Comparison of ENCODE assay signal across 31 cellular contexts in genomic region chr13:98374750-98375149, GRCh38.
"Had no signal": no experiment of that assay in that cellular context is flagged by ENCODE, and none has a peak within 500 bp of the region (broad histone marks: within the 10 kb centered on the region; RNA-seq: fewer than 3 reads in every experiment).

No MANE protein-coding gene starts in this region.

- FAIRE-seq: endometrium, kidney, urothelium cell line had no signal

- H2AFZ ChIP-seq: hepatocyte had no signal

- H3K4me2 ChIP-seq: hepatocyte had no signal

- H3K27ac Mint-ChIP-seq: naive thymus-derived CD4-positive, alpha-beta T cell; stimulated activated memory B cell treated with anti-CD40 and anti-IgM and Interleukin-4, amounts not matched to agents 10 μg/mL and 1 μg/mL and 100 μg/mL, for 72 hours had no signal

- H3K36me3 Mint-ChIP-seq: stimulated activated memory B cell treated with anti-CD40 and anti-IgM and Interleukin-4, amounts not matched to agents 10 μg/mL and 1 μg/mL and 100 μg/mL, for 72 hours had no signal

- H3K9me3 ChIP-seq: ovary, testis, upper lobe of left lung had no signal

- DNase-seq: dermis blood vessel endothelial cell; effector memory CD4-positive, alpha-beta T cell; foreskin keratinocyte; heart left ventricle; kidney; left cardiac atrium; left lung; mesenchymal stem cell; midbrain; naive thymus-derived CD4-positive, alpha-beta T cell; occipital lobe; ovary; posterior cingulate gyrus; psoas muscle; right cardiac atrium; spleen; stimulated activated CD4-positive, alpha-beta T cell treated with anti-CD3 and anti-CD28 coated beads, Interleukin-4, amount 100 ng/mL, for 4 hours; stimulated activated naive CD8-positive, alpha-beta T cell treated with anti-CD3 and anti-CD28 coated beads, Interleukin-15, Interleukin-2, amounts not matched to agents 100 U/mL and 50 U/mL, for 24 hours; substantia nigra; testis; tibial artery; upper lobe of left lung had no signal

- H3K4me3 ChIP-seq: coronary artery, gastroesophageal sphincter, heart left ventricle, hepatocyte, left lung, ovary, psoas muscle, skin epidermis, spleen, testis, tibial artery, upper lobe of left lung had no signal

- H3K4me1 Mint-ChIP-seq: stimulated activated memory B cell treated with anti-CD40 and anti-IgM and Interleukin-4, amounts not matched to agents 10 μg/mL and 1 μg/mL and 100 μg/mL, for 72 hours had no signal

- H3K27me3 ChIP-seq: foreskin keratinocyte, gastroesophageal sphincter, heart left ventricle, hepatocyte, left lung, ovary, spleen, testis, tibial artery, upper lobe of left lung had no signal

- H3K4me3 Mint-ChIP-seq: naive thymus-derived CD4-positive, alpha-beta T cell; stimulated activated memory B cell treated with anti-CD40 and anti-IgM and Interleukin-4, amounts not matched to agents 10 μg/mL and 1 μg/mL and 100 μg/mL, for 72 hours had no signal

- H3K4me1 ChIP-seq: foreskin keratinocyte, left lung had no signal

- ATAC-seq: esophagus mucosa; foreskin keratinocyte; gastroesophageal sphincter; heart left ventricle; left cardiac atrium; left lung; naive thymus-derived CD4-positive, alpha-beta T cell; psoas muscle; right cardiac atrium; stimulated activated memory B cell treated with anti-CD40 and anti-IgM and Interleukin-4, amounts not matched to agents 10 μg/mL and 1 μg/mL and 100 μg/mL, for 72 hours; stimulated activated naive CD8-positive, alpha-beta T cell treated with anti-CD3 and anti-CD28 coated beads, Interleukin-15, Interleukin-2, amounts not matched to agents 100 U/mL and 50 U/mL, for 24 hours had no signal

- H3K36me3 ChIP-seq: gastroesophageal sphincter, left lung, ovary, spleen, upper lobe of left lung had no signal

- H3K27ac ChIP-seq: coronary artery, epithelial cell of prostate, foreskin keratinocyte, gastroesophageal sphincter, heart left ventricle, hepatocyte, left lung, ovary, psoas muscle, skin epidermis, spleen, testis, tibial artery, upper lobe of left lung had no signal
